ENCODE assay signal across 8 cellular contexts in the genomic region with DNA sequence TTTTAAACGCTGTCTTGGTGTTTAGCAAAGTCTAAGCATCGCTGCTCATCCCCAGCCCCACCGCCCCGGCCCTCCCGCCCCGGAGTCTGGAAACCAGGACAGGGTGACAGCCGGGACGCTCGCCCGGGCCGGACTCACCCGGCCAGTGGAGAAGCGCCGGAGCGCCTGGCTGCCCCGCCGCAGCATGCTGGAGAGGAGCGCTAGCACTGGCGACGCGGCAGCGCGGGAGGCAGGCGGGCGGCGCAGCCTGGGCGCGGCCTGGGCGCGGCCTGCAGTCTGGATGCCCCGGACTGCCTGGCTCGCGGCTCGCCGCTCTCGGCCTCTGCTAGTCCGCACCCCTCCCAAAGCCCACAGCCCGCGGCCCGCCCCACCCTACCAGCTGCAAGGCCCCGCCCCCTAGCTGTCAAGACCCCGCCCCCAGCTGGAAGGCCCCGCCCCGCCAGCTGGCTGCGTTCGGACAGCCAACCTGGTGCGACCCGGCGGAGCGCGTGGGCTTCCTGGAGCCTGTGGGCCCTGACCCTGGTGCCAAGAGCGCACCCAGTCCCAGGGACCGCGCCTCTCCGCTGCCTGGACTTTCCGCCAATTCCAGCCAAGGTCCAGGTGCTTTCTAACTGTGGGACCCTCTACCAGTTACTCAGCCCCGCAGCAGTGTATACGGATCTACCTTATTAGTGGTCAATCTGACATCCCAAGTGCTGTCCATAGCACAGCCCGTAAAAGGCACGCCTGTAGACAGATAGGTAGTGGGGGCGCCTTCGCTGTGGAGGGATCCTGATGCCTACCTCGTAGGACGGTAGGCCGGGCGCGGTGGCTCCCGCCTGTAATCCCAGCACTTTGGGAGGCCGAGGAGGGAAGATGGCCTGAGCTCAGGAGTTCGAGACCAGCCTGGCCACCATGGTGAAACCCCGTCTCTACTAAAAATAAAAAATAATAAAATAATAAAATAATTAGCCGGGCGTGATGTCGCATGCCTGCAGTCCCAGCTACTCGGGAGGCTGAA. TPM values are rescaled to one million over a fixed set of nuclear protein-coding genes. Genes with fewer than 3 reads are reported as not detected.
DNase-seq lines count a peak whose midpoint lies in the region; ATAC-seq, FAIRE-seq and TF ChIP-seq lines count a peak whose summit lies in the region.

ALDH1L2 (minus strand) TSS at position 208 of the 1,000 bp plus-strand sequence; CDS start at position 186, 22 bp downstream.

- 80% methylated on average over 23 of the region's 75 CpGs for WGBS in A549 (ENCODE audit: missing lambda C conversion rate)

- H3K9me3 ChIP-seq in A549 (peaks cover 3% of the 10 kb centered on the region; the same call in 2 of the 3 replicates), SK-N-MC (ENCODE audit: low read depth, low read length) (no peaks in the 10 kb centered on the region)

- CTCF ChIA-PET in A549 (lab: Yijun Ruan, JAX): interaction anchor here (1.0 to 2.2 kb wide), 4 partner anchors 15 to 32 kb away, joined by 3 to 7 read pairs (median 4); partner anchors contain the start of gene WASHC4

- 0 out of 3 replicates have a peak, but pooled peaks cover 6% of the 10 kb centered on the region for H3K4me1 ChIP-seq in A549

- POLR2A ChIA-PET in A549 (lab: Yijun Ruan, JAX): interaction anchor here (2.2 kb wide), 1 partner anchor 23 kb away, joined by 18 read pairs; the partner anchor contains the start of gene WASHC4

- FAIRE-seq in A549 (lab: Jason Lieb, UNC): no peak

- TF ChIP-seq CTCF in A549 (IDR thresholded peaks at IDR 0.05) (no peak), progenitor cell of endocrine pancreas (IDR thresholded peaks at IDR 0.05; ENCODE audit: unreplicated experiment) (no peak)

- TF ChIP-seq RAD21 in A549 (conservative IDR thresholded peaks at IDR 0.05 in 1 of 2, IDR thresholded peaks at IDR 0.05 in 1 of 2): no peak

- H3K4me3 ChIP-seq in A549 (peak within 1 kb of the TSS; percentile 64), SK-N-MC (peak within 1 kb of the TSS; percentile 92)

- no peak within 1 kb of the TSS for H3K27ac Mint-ChIP-seq in progenitor cell of endocrine pancreas

- no peak for TF ChIP-seq EP300 in A549 (IDR thresholded peaks at IDR 0.05)

- peak within 1 kb of the TSS; percentile 64 for H3K4me3 Mint-ChIP-seq in progenitor cell of endocrine pancreas (ENCODE audit: low read depth)

- H3K36me3 Mint-ChIP-seq in progenitor cell of endocrine pancreas (ENCODE audit: insufficient read depth): no peaks in the 10 kb centered on the region

- H3K4me2 ChIP-seq in A549: peak within 1 kb of the TSS; percentile 88

- H3K36me3 ChIP-seq in SK-N-MC (ENCODE audit: insufficient read depth, low read length): no peaks in the 10 kb centered on the region; the same call in 1 of the 2 replicates

- H3K4me1 Mint-ChIP-seq in progenitor cell of endocrine pancreas (ENCODE audit: low read depth): peaks cover 6% of the 10 kb centered on the region

- DNase-seq in A549 (ENCODE audit: low read depth in 1 of 2, low spot score in 1 of 2) (peak; percentile 58 to 90), SK-N-MC (ENCODE audit: low read depth, low spot score) (no peak), left ventricle myocardium superior (peak; percentile 91), progenitor cell of endocrine pancreas (ENCODE audit: low spot score, unreplicated experiment) (peak; percentile 59), superior temporal gyrus (ENCODE audit: extremely low spot score) (no peak)

- peaks cover 5% of the 10 kb centered on the region for H3K9me3 Mint-ChIP-seq in progenitor cell of endocrine pancreas (ENCODE audit: low read depth)

- intact Hi-C loops in left ventricle myocardium superior (cut with micrococcal nuclease): no loop called here

- H3K9ac ChIP-seq in SK-N-MC (ENCODE audit: insufficient read length): peak within 1 kb of the TSS; percentile 88

- peaks cover 40% of the 10 kb centered on the region for H3K27me3 Mint-ChIP-seq in progenitor cell of endocrine pancreas

- peak; percentile 47; the same call in 1 of the 2 replicates for TF ChIP-seq POLR2A in A549 (IDR thresholded peaks at IDR 0.05; ENCODE audit: low read length)

- H3K27ac ChIP-seq in A549: peak within 1 kb of the TSS; percentile 77 to 89
- peak within 1 kb of the TSS; percentile 69 for H3K27ac ChIP-seq in SK-N-MC
- H3K27ac ChIP-seq in angular gyrus (ENCODE audit: low read depth, low read length): peak within 1 kb of the TSS; percentile 52

- ATAC-seq in A549 (peak; percentile 95 to 99), GM18511 (IDR thresholded peaks at IDR 0.05; ENCODE audit: unreplicated experiment) (peak; percentile 82), HG03342 (IDR thresholded peaks at IDR 0.05; ENCODE audit: unreplicated experiment) (peak; percentile 87), left ventricle myocardium superior (peak; percentile 98)

TF ChIP-seq in A549, 52 proteins besides CTCF, POLR2A, EP300 and RAD21 (continues in another document):
- TF ChIP-seq MAX (IDR thresholded peaks at IDR 0.05): peak; percentile 40
- TF ChIP-seq CBX2 (IDR thresholded peaks at IDR 0.05; ENCODE audit: borderline replicate concordance, low read depth): no peak
- no peak for TF ChIP-seq HMGXB4 (CRISPR knock-in tag; IDR thresholded peaks at IDR 0.05; ENCODE audit: borderline replicate concordance)
- TF ChIP-seq, protein P1, sequence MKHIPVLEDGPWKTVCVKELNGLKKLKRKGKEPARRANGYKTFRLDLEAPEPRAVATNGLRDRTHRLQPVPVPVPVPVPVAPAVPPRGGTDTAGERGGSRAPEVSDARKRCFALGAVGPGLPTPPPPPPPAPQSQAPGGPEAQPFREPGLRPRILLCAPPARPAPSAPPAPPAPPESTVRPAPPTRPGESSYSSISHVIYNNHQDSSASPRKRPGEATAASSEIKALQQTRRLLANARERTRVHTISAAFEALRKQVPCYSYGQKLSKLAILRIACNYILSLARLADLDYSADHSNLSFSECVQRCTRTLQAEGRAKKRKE (CRISPR knock-in tag; IDR thresholded peaks at IDR 0.05; ENCODE audit: low read depth): no peak
- TF ChIP-seq SMC3 (IDR thresholded peaks at IDR 0.05): no peak
- TF ChIP-seq, protein P2, sequence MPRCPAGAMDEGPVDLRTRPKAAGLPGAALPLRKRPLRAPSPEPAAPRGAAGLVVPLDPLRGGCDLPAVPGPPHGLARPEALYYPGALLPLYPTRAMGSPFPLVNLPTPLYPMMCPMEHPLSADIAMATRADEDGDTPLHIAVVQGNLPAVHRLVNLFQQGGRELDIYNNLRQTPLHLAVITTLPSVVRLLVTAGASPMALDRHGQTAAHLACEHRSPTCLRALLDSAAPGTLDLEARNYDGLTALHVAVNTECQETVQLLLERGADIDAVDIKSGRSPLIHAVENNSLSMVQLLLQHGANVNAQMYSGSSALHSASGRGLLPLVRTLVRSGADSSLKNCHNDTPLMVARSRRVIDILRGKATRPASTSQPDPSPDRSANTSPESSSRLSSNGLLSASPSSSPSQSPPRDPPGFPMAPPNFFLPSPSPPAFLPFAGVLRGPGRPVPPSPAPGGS (IDR thresholded peaks at IDR 0.05): 0 out of 3 replicates have a peak, but pooled peaks have one; percentile 37
- TF ChIP-seq, protein P3, sequence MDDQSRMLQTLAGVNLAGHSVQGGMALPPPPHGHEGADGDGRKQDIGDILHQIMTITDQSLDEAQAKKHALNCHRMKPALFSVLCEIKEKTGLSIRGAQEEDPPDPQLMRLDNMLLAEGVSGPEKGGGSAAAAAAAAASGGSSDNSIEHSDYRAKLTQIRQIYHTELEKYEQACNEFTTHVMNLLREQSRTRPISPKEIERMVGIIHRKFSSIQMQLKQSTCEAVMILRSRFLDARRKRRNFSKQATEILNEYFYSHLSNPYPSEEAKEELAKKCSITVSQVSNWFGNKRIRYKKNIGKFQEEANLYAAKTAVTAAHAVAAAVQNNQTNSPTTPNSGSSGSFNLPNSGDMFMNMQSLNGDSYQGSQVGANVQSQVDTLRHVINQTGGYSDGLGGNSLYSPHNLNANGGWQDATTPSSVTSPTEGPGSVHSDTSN (IDR thresholded peaks at IDR 0.05): no peak
- peak in 1 of 2 experiments; percentile 36; a peak in 1 of 5 replicates for TF ChIP-seq JUN (IDR thresholded peaks at IDR 0.05)
- TF ChIP-seq ZFP36 (IDR thresholded peaks at IDR 0.05; ENCODE audit: borderline replicate concordance, partially characterized antibody): no peak
- TF ChIP-seq, protein P4, sequence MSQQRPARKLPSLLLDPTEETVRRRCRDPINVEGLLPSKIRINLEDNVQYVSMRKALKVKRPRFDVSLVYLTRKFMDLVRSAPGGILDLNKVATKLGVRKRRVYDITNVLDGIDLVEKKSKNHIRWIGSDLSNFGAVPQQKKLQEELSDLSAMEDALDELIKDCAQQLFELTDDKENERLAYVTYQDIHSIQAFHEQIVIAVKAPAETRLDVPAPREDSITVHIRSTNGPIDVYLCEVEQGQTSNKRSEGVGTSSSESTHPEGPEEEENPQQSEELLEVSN (IDR thresholded peaks at IDR 0.05; ENCODE audit: borderline replicate concordance, low read depth): peak; percentile 76
- TF ChIP-seq ZC3H11A (IDR thresholded peaks at IDR 0.05): no peak
- no peak for TF ChIP-seq FOXS1 (CRISPR knock-in tag; IDR thresholded peaks at IDR 0.05)
- no peak for TF ChIP-seq MAZ (IDR thresholded peaks at IDR 0.05; ENCODE audit: borderline replicate concordance, low read depth, low read length)
- no peak for TF ChIP-seq MYC (IDR thresholded peaks at IDR 0.05; ENCODE audit: borderline replicate concordance, low read length)

RNA-seq across cellular contexts. Expression of gene ALDH1L2, which starts in this region (rescaled TPM):
- polyA plus RNA-seq in A549 (2011; rRNA removed) (25.2 and 28.1 TPM in 2 replicates), A549 (2017; fragmentation: RNase III; extraction: RNeasy Plus Mini Kit Qiagen cat#74134 plus additional on column Dnase treatment) (2.4 to 2.8 TPM (median 2.8 TPM) in 3 replicates)
- 2.2 and 2.6 TPM in 2 replicates for polyA plus RNA-seq in A549 (2012; cell fraction: cytosol; rRNA removed)
- polyA plus RNA-seq in A549 (2012; cell fraction: nucleus; rRNA removed): 2.1 and 3.1 TPM in 2 replicates
- 12.6 and 13.9 TPM in 2 replicates for polyA minus RNA-seq in A549 (2011; rRNA and poly(A)+ RNA removed)
- total RNA-seq in left ventricle myocardium superior (2.5 TPM), progenitor cell of endocrine pancreas (0.69 and 1.5 TPM in 2 replicates)

Comparison
In these comparisons a context has a peak if more than half of its experiments do, and no peak if none do; other contexts are left out.
1. DNase-seq: peak in A549 (2 of 2), left ventricle myocardium superior (single experiment) and progenitor cell of endocrine pancreas (single experiment); none in SK-N-MC (single experiment) and superior temporal gyrus (single experiment).
2. Peak in every context shown above with its lines, with median percentiles within 50 percentile points of each other: ATAC-seq and H3K27ac ChIP-seq.